In genomic region chr12:95836630-95837239, GRCh38 we compare ENCODE assay signal across 1 cellular context.
TF ChIP-seq lines count a peak whose summit lies in the region.

No MANE protein-coding gene starts in this region.

TF ChIP-seq in SK-N-SH, 30 proteins besides CTCF, POLR2A, EP300 and RAD21 (continued from another document):
- TF ChIP-seq REST (IDR thresholded peaks at IDR 0.05; ENCODE audit: low read depth, low read length), result no peak
TF ChIP-seq in SK-N-SH: peak in this region for 0.
